19 cellular contexts compared by ENCODE assay signal in genomic region chrX:153861147-153861546, GRCh38. TPM values are rescaled to one million over a fixed set of nuclear protein-coding genes. Genes with fewer than 3 reads are reported as not detected.
DNase-seq lines count a peak whose midpoint lies in the region; ATAC-seq and TF ChIP-seq lines count a peak whose summit lies in the region.
"Had no signal": no experiment of that assay in that cellular context is flagged by ENCODE, and none has a peak within 500 bp of the region (broad histone marks: within the 10 kb centered on the region; RNA-seq: fewer than 3 reads in every experiment).

No MANE protein-coding gene starts in this region.

- H3K4me3 Mint-ChIP-seq in naive thymus-derived CD4-positive, alpha-beta T cell = no peak overlapping the region
- H3K4me3 Mint-ChIP-seq: CD14-positive monocyte, IgD-negative memory B cell had no signal

- H3K9ac ChIP-seq in colonic mucosa (ENCODE audit: low read depth in 2 of 2, low read length in 2 of 2) = no peak overlapping the region

- no peaks in the 10 kb centered on the region for H3K4me1 ChIP-seq in HEK293 (ENCODE audit: control insufficient read depth, insufficient read depth, low read length)
- no peaks in the 10 kb centered on the region for H3K4me1 ChIP-seq in colonic mucosa
- no peaks in the 10 kb centered on the region for H3K4me1 ChIP-seq in mucosa of descending colon (ENCODE audit: low read depth)
- no peaks in the 10 kb centered on the region for H3K4me1 ChIP-seq in naive thymus-derived CD4-positive, alpha-beta T cell (ENCODE audit: control insufficient read depth in 2 of 2, insufficient read depth in 2 of 2, low read length in 2 of 2)

- TF ChIP-seq CTCF in HEK293 (tag by site-specific recombination; IDR thresholded peaks at IDR 0.05) (no peak), colonic mucosa (IDR thresholded peaks at IDR 0.05) (no peak), mucosa of descending colon (IDR thresholded peaks at IDR 0.05) (no peak), lower leg skin (IDR thresholded peaks at IDR 0.05) (no peak)

- peak; percentile 80 for ATAC-seq in mucosa of descending colon
- ATAC-seq in naive thymus-derived CD4-positive, alpha-beta T cell = no peak

- no peaks in the 10 kb centered on the region for H3K9me3 ChIP-seq in HEK293 (ENCODE audit: control insufficient read depth, insufficient read depth, low read depth, low read length)
- no peaks in the 10 kb centered on the region for H3K9me3 ChIP-seq in colonic mucosa
- H3K9me3 ChIP-seq in mucosa of descending colon = no peaks in the 10 kb centered on the region
- no peaks in the 10 kb centered on the region for H3K9me3 ChIP-seq in naive thymus-derived CD4-positive, alpha-beta T cell (ENCODE audit: control insufficient read depth in 2 of 3, low read length in 3 of 3)

- POLR2A ChIA-PET in HEK293 (lab: Yijun Ruan, JAX) = no interaction called here
- POLR2A ChIA-PET in naive thymus-derived CD4-positive, alpha-beta T cell (lab: Charles Lee) = no interaction called here

- no peak overlapping the region for H3K27ac Mint-ChIP-seq in naive thymus-derived CD4-positive, alpha-beta T cell
- H3K27ac Mint-ChIP-seq: CD14-positive monocyte, IgD-negative memory B cell had no signal

- CTCF ChIA-PET in HEK293 (lab: Yijun Ruan, JAX) = no interaction called here
- CTCF ChIA-PET in naive thymus-derived CD4-positive, alpha-beta T cell (lab: Charles Lee) = no interaction called here

- H3K9me3 Mint-ChIP-seq in naive thymus-derived CD4-positive, alpha-beta T cell = no peaks in the 10 kb centered on the region
- H3K9me3 Mint-ChIP-seq: IgD-negative memory B cell had no signal

- intact Hi-C loops in colonic mucosa (cut with DNase I) = no loop called here
- intact Hi-C loops in mucosa of descending colon (cut with DNase I, micrococcal nuclease) = no loop called here
- intact Hi-C loops in lower leg skin (cut with DNase I; ENCODE audit: low total_unique reads) = no loop called here
- intact Hi-C loops in naive thymus-derived CD4-positive, alpha-beta T cell (cut with micrococcal nuclease) = no loop called here

- no peak overlapping the region for H3K4me3 ChIP-seq in HEK293 (ENCODE audit: low read depth, low read length)
- no peak overlapping the region for H3K4me3 ChIP-seq in colonic mucosa
- no peak overlapping the region for H3K4me3 ChIP-seq in mucosa of descending colon
- no peak overlapping the region for H3K4me3 ChIP-seq in lower leg skin (ENCODE audit: low read depth, poor library complexity, severe bottlenecking)
- H3K4me3 ChIP-seq in naive thymus-derived CD4-positive, alpha-beta T cell (ENCODE audit: low read length) = no peak overlapping the region

- H3K36me3 Mint-ChIP-seq in naive thymus-derived CD4-positive, alpha-beta T cell = no peaks in the 10 kb centered on the region
- H3K36me3 Mint-ChIP-seq: CD14-positive monocyte, IgD-negative memory B cell had no signal

- H3K27ac ChIP-seq in HEK293 (ENCODE audit: extremely low read depth, low read depth, low read length) (no peak overlapping the region), colonic mucosa (no peak overlapping the region)
- no peak overlapping the region for H3K27ac ChIP-seq in naive thymus-derived CD4-positive, alpha-beta T cell (ENCODE audit: low read depth, low read length)
- H3K27ac ChIP-seq: HL-60 had no signal

- H3K27me3 Mint-ChIP-seq in naive thymus-derived CD4-positive, alpha-beta T cell = peaks cover 0 to 2% (median 0%) of the 10 kb centered on the region in 5 donors

- DNase-seq in AG20443 (ENCODE audit: low spot score) = peak; percentile 1
- DNase-seq in colonic mucosa = peak; percentile 37
- peak in 2 of 3 donors; percentile 51 to 53 for DNase-seq in mucosa of descending colon
- DNase-seq in effector CD4-positive, alpha-beta T cell = no peak
- no peak for DNase-seq in NCI-H187 treated with DMSO at 0.1 percent for 48 hours (lab: John Stamatoyannopoulos, UW)
- DNase-seq in lower leg skin (ENCODE audit: low spot score in 2 of 2) = no peak
- no peak for DNase-seq in naive thymus-derived CD4-positive, alpha-beta T cell
- DNase-seq: COR-L47, NCI-H1105 treated with DMSO at 0.1 percent for 48 hours, NCI-H187, NCI-H446, NCI-H69 had no signal

- peaks cover 5% of the 10 kb centered on the region for H3K27me3 ChIP-seq in colonic mucosa
- no peaks in the 10 kb centered on the region for H3K27me3 ChIP-seq in naive thymus-derived CD4-positive, alpha-beta T cell (ENCODE audit: control insufficient read depth in 2 of 2, insufficient read depth in 2 of 2, low read length in 2 of 2)

- no peaks in the 10 kb centered on the region for H3K36me3 ChIP-seq in HEK293 (ENCODE audit: control insufficient read depth in 2 of 2, insufficient read depth in 1 of 2, low read length in 2 of 2)
- H3K36me3 ChIP-seq in colonic mucosa = no peaks in the 10 kb centered on the region
- no peaks in the 10 kb centered on the region for H3K36me3 ChIP-seq in mucosa of descending colon (ENCODE audit: low read depth)
- H3K36me3 ChIP-seq in naive thymus-derived CD4-positive, alpha-beta T cell (ENCODE audit: control insufficient read depth in 2 of 3, insufficient read depth in 3 of 3, low read length in 3 of 3) = no peaks in the 10 kb centered on the region

- TF ChIP-seq POLR2A in lower leg skin (IDR thresholded peaks at IDR 0.05) = no peak

- WGBS in lower leg skin, 2 donors = 48 to 71% methylated on average over 7 to 10 of the region's 10 CpGs

- peaks cover 4 to 23% (median 10%) of the 10 kb centered on the region in 7 donors for H3K4me1 Mint-ChIP-seq in naive thymus-derived CD4-positive, alpha-beta T cell
- H3K4me1 Mint-ChIP-seq: CD14-positive monocyte had no signal

TF ChIP-seq in HEK293, 187 proteins besides CTCF, POLR2A, EP300 and RAD21:
- TF ChIP-seq ZNF214 (tag by site-specific recombination; IDR thresholded peaks at IDR 0.05; ENCODE audit: borderline replicate concordance) (no peak), KLF1 (tag by site-specific recombination; IDR thresholded peaks at IDR 0.05) (peak; percentile 54; the same call in 1 of the 2 replicates)
TF ChIP-seq in HEK293: peak in this region for 1.

RNA-seq across cellular contexts. Expression of gene L1CAM, which starts 24.8 kb away (rescaled TPM):
- 1 to 10 TPM; 4.3 to 8.8 TPM for total RNA-seq in colonic mucosa
- total RNA-seq in mucosa of descending colon = 10 to 100 TPM in 1 of 3 donors, 1 to 10 TPM in 2; 3.0 to 66.9 (median 7.0) TPM
- total RNA-seq in lower leg skin = 10 to 100 TPM in 2 of 4 donors, 1 to 10 TPM in 2; 3.0 to 12.9 (median 8.4) TPM
- 1 to 10 TPM in 3 of 5 experiments, under 1 TPM in 1, not detected in 1; 0.81 to 9.2 (median 1.3) TPM for total RNA-seq in naive thymus-derived CD4-positive, alpha-beta T cell
- under 1 TPM in 1 of 2 donors, not detected in 1; 0.16 TPM for polyA plus RNA-seq in naive thymus-derived CD4-positive, alpha-beta T cell
- total RNA-seq: OCI-LY7 had no signal
- polyA plus RNA-seq: CD14-positive monocyte had no signal

RNA-seq across cellular contexts. Expression of gene PDZD4, which starts 30.8 kb away (rescaled TPM):
- total RNA-seq in colonic mucosa = 1 to 10 TPM; 1.5 to 3.2 TPM
- total RNA-seq in mucosa of descending colon = 10 to 100 TPM in 1 of 3 donors, 1 to 10 TPM in 2; 1.5 to 24.2 (median 2.8) TPM
- 1 to 10 TPM; 2.2 to 6.4 (median 4.6) TPM for total RNA-seq in lower leg skin
- total RNA-seq in naive thymus-derived CD4-positive, alpha-beta T cell = 10 to 100 TPM in 2 of 5 experiments, under 1 TPM in 3; 0.32 to 29.0 (median 0.51) TPM
- under 1 TPM; 0.07 to 0.53 TPM for polyA plus RNA-seq in naive thymus-derived CD4-positive, alpha-beta T cell
- total RNA-seq: OCI-LY7 had no signal
- polyA plus RNA-seq: CD14-positive monocyte had no signal

RNA-seq across cellular contexts. Expression of gene AVPR2, which starts 43.3 kb away (rescaled TPM):
- total RNA-seq in colonic mucosa (under 1 TPM in 1 of 2 donors, not detected in 1; 0.24 TPM), mucosa of descending colon (under 1 TPM; 0.43 to 0.78 (median 0.54) TPM), lower leg skin (1 to 10 TPM in 2 of 4 donors, under 1 TPM in 2; 0.53 to 2.6 (median 0.98) TPM)
- under 1 TPM in 1 of 5 experiments, not detected in 4; 0.29 TPM for total RNA-seq in naive thymus-derived CD4-positive, alpha-beta T cell
- not detected for polyA plus RNA-seq in naive thymus-derived CD4-positive, alpha-beta T cell
- total RNA-seq: LHCN-M2, RPMI7951 had no signal
- polyA plus RNA-seq: IgD-negative memory B cell had no signal

Comparison
In these comparisons a context has a peak if more than half of its experiments do, and no peak if none do; other contexts are left out.
1. DNase-seq: peak in AG20443 (single experiment), colonic mucosa (single experiment) and mucosa of descending colon (2 of 3); none in effector CD4-positive, alpha-beta T cell (single experiment), NCI-H187 treated with DMSO at 0.1 percent for 48 hours (single experiment), lower leg skin (0 of 2) and naive thymus-derived CD4-positive, alpha-beta T cell (0 of 9).